In genomic region chr12:48510111-48510510, GRCh38 we compare ENCODE assay signal across 38 cellular contexts. TPM values are rescaled to one million over a fixed set of nuclear protein-coding genes. Genes with fewer than 3 reads are reported as not detected.
"Had no signal": no experiment of that assay in that cellular context is flagged by ENCODE, and none has a peak within 500 bp of the region (broad histone marks: within the 10 kb centered on the region; RNA-seq: fewer than 3 reads in every experiment).

No MANE protein-coding gene starts in this region.

- H3K27ac ChIP-seq: KMS-11 had no signal

- H3K9ac ChIP-seq: KMS-11 had no signal

- DNase-seq: Karpas-422, Kasumi-1, KG1, MG63, MM.1S, MV-4-11, NCI-H1048, NCI-H1092, NCI-H1092 treated with DMSO at 0.1 percent for 48 hours, NCI-H1105, NCI-H1105 treated with DMSO at 0.1 percent for 48 hours, NCI-H1417, NCI-H1417 treated with DMSO at 0.1 percent for 48 hours, NCI-H1436, NCI-H1436 treated with DMSO at 0.1 percent for 48 hours, NCI-H146, NCI-H1694, NCI-H1694 treated with DMSO at 0.1 percent for 48 hours, NCI-H187, NCI-H187 treated with DMSO at 0.1 percent for 48 hours, NCI-H1930, NCI-H2029, NCI-H2029 treated with DMSO at 0.1 percent for 48 hours, NCI-H2081, NCI-H2081 treated with DMSO at 0.1 percent for 48 hours, NCI-H2107, NCI-H2171, NCI-H2171 treated with DMSO at 0.1 percent for 48 hours, NCI-H2227 treated with DMSO at 0.1 percent for 48 hours, NCI-H226, NCI-H345, NCI-H446, NCI-H446 treated with DMSO at 0.1 percent for 48 hours had no signal

- H3K9me3 ChIP-seq: MG63 had no signal

- H3K4me2 ChIP-seq: KMS-11 had no signal

- H3K36me3 ChIP-seq: MG63 had no signal

- H3K4me3 ChIP-seq: MG63 had no signal

RNA-seq across cellular contexts. Expression of gene OR8S1, which starts 15.3 kb away (rescaled TPM):
- total RNA-seq: LHCN-M2, M059J, MCF 10A, NCI-H460 had no signal

RNA-seq across cellular contexts. Expression of gene C12orf54, which starts 27.8 kb away (rescaled TPM):
- total RNA-seq: LHCN-M2, M059J, NCI-H460 had no signal

RNA-seq across cellular contexts. Expression of gene ANP32D, which starts 37.8 kb away (rescaled TPM):
- total RNA-seq: LHCN-M2, M059J, MCF 10A, NCI-H460 had no signal

RNA-seq across cellular contexts. Expression of gene LALBA, which starts 59.7 kb away (rescaled TPM):
- total RNA-seq: LHCN-M2, M059J, MCF 10A, NCI-H460 had no signal
